In genomic region chr12:89167986-89168385, GRCh38 we compare ENCODE assay signal across 25 cellular contexts.
DNase-seq lines count a peak whose midpoint lies in the region; ATAC-seq and TF ChIP-seq lines count a peak whose summit lies in the region.
"Had no signal": no experiment of that assay in that cellular context is flagged by ENCODE, and none has a peak within 500 bp of the region (broad histone marks: within the 10 kb centered on the region; RNA-seq: fewer than 3 reads in every experiment).

No MANE protein-coding gene starts in this region.

- TF ChIP-seq CTCF in left ventricle myocardium inferior (IDR thresholded peaks at IDR 0.05; ENCODE audit: borderline replicate concordance) (no peak), heart right ventricle (IDR thresholded peaks at IDR 0.05) (no peak), liver (IDR thresholded peaks at IDR 0.05; ENCODE audit: low read depth, low read length, missing input control) (no peak), transverse colon (IDR thresholded peaks at IDR 0.05) (no peak), mesothelial cell of epicardium (IDR thresholded peaks at IDR 0.05; ENCODE audit: unreplicated experiment) (no peak)

- no peak overlapping the region for H2BK120ac ChIP-seq in neuronal stem cell (ENCODE audit: low read depth, low read length)

- H3K4me3 Mint-ChIP-seq in mesothelial cell of epicardium, result no peak overlapping the region
- H3K4me3 Mint-ChIP-seq: CD4-positive, alpha-beta T cell; GM23338; HFFc6 had no signal

- H3K4me3 ChIP-seq in left ventricle myocardium inferior (no peak overlapping the region), heart right ventricle (peak overlapping the region in 1 of 10 donors; percentile 8), liver (ENCODE audit: low read depth in 1 of 3, low read length in 3 of 3) (no peak overlapping the region), neuronal stem cell (ENCODE audit: low read length in 2 of 2) (no peak overlapping the region), transverse colon (no peak overlapping the region)
- H3K4me3 ChIP-seq: GM23338, HAP-1 had no signal

- no peak overlapping the region for H3K9ac ChIP-seq in liver (ENCODE audit: low read depth in 1 of 2, low read length in 2 of 2)
- H3K9ac ChIP-seq in neuronal stem cell (ENCODE audit: low read depth, low read length, poor library complexity), result no peak overlapping the region
- H3K9ac ChIP-seq: SK-N-SH had no signal

- H2BK12ac ChIP-seq in neuronal stem cell (ENCODE audit: low read length), result no peak overlapping the region

- H3K4me1 ChIP-seq in left ventricle myocardium inferior (peaks cover 38% of the 10 kb centered on the region), heart right ventricle (peaks cover 0 to 48% (median 30%) of the 10 kb centered on the region in 9 donors), liver (ENCODE audit: control insufficient read depth in 4 of 4, insufficient read depth in 4 of 4, low read length in 3 of 4) (peaks cover 9 to 24% (median 14%) of the 10 kb centered on the region in 4 donors), neuronal stem cell (ENCODE audit: control insufficient read depth in 2 of 2, insufficient read depth in 1 of 2, low read depth in 1 of 2, low read length in 2 of 2) (peaks cover 0 to 5% of the 10 kb centered on the region in 2 donors), transverse colon (peaks cover 0 to 24% (median 6%) of the 10 kb centered on the region in 4 donors)
- H3K4me1 ChIP-seq: HAP-1 had no signal

- DNase-seq in left ventricle myocardium inferior (no peak), heart right ventricle (no peak), neuronal stem cell (ENCODE audit: low spot score) (no peak), transverse colon (no peak), mesothelial cell of epicardium (ENCODE audit: low spot score in 2 of 2, unreplicated experiment in 2 of 2) (no peak)
- DNase-seq in stimulated activated CD8-positive, alpha-beta memory T cell treated with anti-CD3 and anti-CD28 coated beads, Interleukin-4, amount 100 ng/mL, for 48 hours, result no peak
- DNase-seq: 8988T; ACHN; CD4-positive, alpha-beta T cell; COR-L47; HFFc6; Kasumi-1; NCI-H1105 treated with DMSO at 0.1 percent for 48 hours; NCI-H146; NCI-H1930; NCI-H2107; NCI-H524; NCI-H82; NK-92 treated with Interleukin-12 subunit alpha and Interleukin-12 subunit beta, amount 100 ng/mL, for 24 hours; PC-3; SK-N-SH had no signal

- H4K8ac ChIP-seq in neuronal stem cell (ENCODE audit: low read depth, low read length), result no peak overlapping the region

- H2BK5ac ChIP-seq in neuronal stem cell (ENCODE audit: low read length), result no peak overlapping the region

- H3K36me3 ChIP-seq in left ventricle myocardium inferior, result no peaks in the 10 kb centered on the region
- no peaks in the 10 kb centered on the region for H3K36me3 ChIP-seq in heart right ventricle
- H3K36me3 ChIP-seq in liver (ENCODE audit: control insufficient read depth in 4 of 4, insufficient read depth in 3 of 4, low read depth in 1 of 4, low read length in 3 of 4), result no peaks in the 10 kb centered on the region
- H3K36me3 ChIP-seq in neuronal stem cell (replicated peaks in 1 of 2; ENCODE audit: control insufficient read depth in 2 of 2, insufficient read depth in 2 of 2, low read length in 2 of 2), result no peaks in the 10 kb centered on the region
- no peaks in the 10 kb centered on the region for H3K36me3 ChIP-seq in transverse colon
- H3K36me3 ChIP-seq: HAP-1 had no signal

- no peaks in the 10 kb centered on the region for H3K27me3 Mint-ChIP-seq in mesothelial cell of epicardium (ENCODE audit: low read depth)
- H3K27me3 Mint-ChIP-seq: CD4-positive, alpha-beta T cell had no signal

- no peak overlapping the region for H3K4me2 ChIP-seq in neuronal stem cell (ENCODE audit: insufficient read depth, low read length, poor library complexity, severe bottlenecking)
- H3K4me2 ChIP-seq: GM23338, SK-N-SH had no signal

- ATAC-seq in heart right ventricle (no peak), GM21825 (IDR thresholded peaks at IDR 0.05; ENCODE audit: unreplicated experiment) (no peak)
- ATAC-seq: GM23338, PC-3 had no signal

- H2AFZ ChIP-seq in neuronal stem cell (ENCODE audit: low read length), result peak overlapping the region; percentile 69
- H2AFZ ChIP-seq: GM23338 had no signal

- no peak overlapping the region for H3K4ac ChIP-seq in neuronal stem cell (ENCODE audit: low read length)

- no peak overlapping the region for H3K14ac ChIP-seq in neuronal stem cell (ENCODE audit: low read length)

- peaks cover 6% of the 10 kb centered on the region for H3K4me1 Mint-ChIP-seq in mesothelial cell of epicardium

- H3K18ac ChIP-seq in neuronal stem cell (ENCODE audit: low read length), result no peak overlapping the region

- TF ChIP-seq RAD21 in liver (IDR thresholded peaks at IDR 0.05), result peak; percentile 35 to 52

- WGBS in heart right ventricle, 2 donors, result 89 to 95% methylated on average over 3 of the region's 3 CpGs
- WGBS in liver, result 55% methylated on average over 3 of the region's 3 CpGs
- no CpG with 5 or more reads among the region's 3 CpGs for WGBS in neuronal stem cell (ENCODE audit: extremely low coverage in 2 of 2, insufficient read length in 2 of 2, insufficient replicate concordance in 1 of 2), 2 donors
- 74 to 80% methylated on average over 3 of the region's 3 CpGs for WGBS in transverse colon (ENCODE audit: low coverage in 1 of 2), 2 donors

- H3K27me3 ChIP-seq in left ventricle myocardium inferior (ENCODE audit: low read depth), result no peaks in the 10 kb centered on the region
- no peaks in the 10 kb centered on the region for H3K27me3 ChIP-seq in heart right ventricle
- no peaks in the 10 kb centered on the region for H3K27me3 ChIP-seq in liver (ENCODE audit: control insufficient read depth in 4 of 4, insufficient read depth in 4 of 4, low read length in 3 of 4)
- no peaks in the 10 kb centered on the region for H3K27me3 ChIP-seq in neuronal stem cell (ENCODE audit: control insufficient read depth in 3 of 3, insufficient read depth in 3 of 3, low read depth in 1 of 3, low read length in 3 of 3)
- H3K27me3 ChIP-seq in transverse colon, result no peaks in the 10 kb centered on the region

- H2BK15ac ChIP-seq in neuronal stem cell (ENCODE audit: low read length), result no peak overlapping the region

- no peak overlapping the region for H3K23ac ChIP-seq in neuronal stem cell (ENCODE audit: low read depth, low read length, poor library complexity)

- peaks cover 1% of the 10 kb centered on the region for H3K36me3 Mint-ChIP-seq in mesothelial cell of epicardium

- no peak overlapping the region for H4K91ac ChIP-seq in neuronal stem cell (ENCODE audit: low read depth, low read length, poor library complexity)

- no peaks in the 10 kb centered on the region for H3K79me1 ChIP-seq in neuronal stem cell (ENCODE audit: low read depth, low read length)

- intact Hi-C loops in left ventricle myocardium inferior (cut with micrococcal nuclease), result no loop called here
- intact Hi-C loops in heart right ventricle (cut with DNase I), result loop anchor here in 5 of 10 donors (10.0 kb wide), 5 partner anchors 103 to 287 kb away; partner anchors contain the start of gene DUSP6 (in 1 of the 5)
- intact Hi-C loops in transverse colon (cut with DNase I; ENCODE audit: low total_unique reads), result no loop called here

- H3K9me3 ChIP-seq in left ventricle myocardium inferior (replicated peaks), result peaks cover 17% of the 10 kb centered on the region
- peaks cover 0 to 15% (median 3%) of the 10 kb centered on the region in 11 donors for H3K9me3 ChIP-seq in heart right ventricle
- no peaks in the 10 kb centered on the region for H3K9me3 ChIP-seq in liver (ENCODE audit: control insufficient read depth in 4 of 4, low read length in 3 of 4)
- H3K9me3 ChIP-seq in neuronal stem cell (replicated peaks in 1 of 2; ENCODE audit: control insufficient read depth in 2 of 2, insufficient read depth in 1 of 2, low read depth in 1 of 2, low read length in 2 of 2), result no peaks in the 10 kb centered on the region
- no peaks in the 10 kb centered on the region for H3K9me3 ChIP-seq in transverse colon
- H3K9me3 ChIP-seq: HAP-1, SK-N-SH had no signal

- H3K27ac ChIP-seq in left ventricle myocardium inferior (replicated peaks), result peak overlapping the region; percentile 7
- H3K27ac ChIP-seq in heart right ventricle, result peak overlapping the region in 3 of 10 donors; percentile 30 to 41 (median 39)
- H3K27ac ChIP-seq in liver (ENCODE audit: low read depth in 1 of 2, low read length in 2 of 2), result peak overlapping the region; percentile 16 to 42
- H3K27ac ChIP-seq in neuronal stem cell (replicated peaks; ENCODE audit: low read length), result no peak overlapping the region
- H3K27ac ChIP-seq in transverse colon, result peak overlapping the region in 3 of 4 donors; percentile 4 to 35 (median 5)

- TF ChIP-seq POLR2A in transverse colon (IDR thresholded peaks at IDR 0.05), result no peak

- H3K27ac Mint-ChIP-seq in mesothelial cell of epicardium, result no peak overlapping the region
- H3K27ac Mint-ChIP-seq: CD4-positive, alpha-beta T cell; GM23338; HFFc6 had no signal

- H3K9me3 Mint-ChIP-seq in mesothelial cell of epicardium, result peaks cover 6% of the 10 kb centered on the region
- H3K9me3 Mint-ChIP-seq: CD4-positive, alpha-beta T cell had no signal

- no peak overlapping the region for H2AK5ac ChIP-seq in neuronal stem cell (ENCODE audit: low read depth, low read length)

- TF ChIP-seq EP300 in transverse colon (IDR thresholded peaks at IDR 0.05; ENCODE audit: low read depth), result no peak

- in situ Hi-C loops in transverse colon (cut with MboI; ENCODE audit: low pct_ligation_motif_present in 1 of 4, low pct_unique_long_range_greater_than_20kb in 1 of 4, low sequenced_read_pairs in 3 of 4), result no loop called here

TF ChIP-seq in liver, 16 proteins besides CTCF, POLR2A, EP300 and RAD21 (continues in another document):
- TF ChIP-seq NR2F2 (IDR thresholded peaks at IDR 0.05) (peak; percentile 30), ATF3 (IDR thresholded peaks at IDR 0.05) (no peak), HNF4G (IDR thresholded peaks at IDR 0.05) (peak; percentile 22), ZBTB33 (IDR thresholded peaks at IDR 0.05) (no peak), FOXA1 (IDR thresholded peaks at IDR 0.05) (peak; percentile 74)
